Comparison of ENCODE assay signal across 8 cellular contexts in genomic region chr2:235639387-235639786, GRCh38.
DNase-seq lines count a peak whose midpoint lies in the region; ATAC-seq and TF ChIP-seq lines count a peak whose summit lies in the region.

No MANE protein-coding gene starts in this region.

- no peak for ATAC-seq in CD8-positive, alpha-beta T cell
- ATAC-seq in HG03442 (IDR thresholded peaks at IDR 0.05; ENCODE audit: unreplicated experiment): no peak

- DNase-seq in CD8-positive, alpha-beta T cell: no peak
- DNase-seq in SJSA1 (ENCODE audit: low read depth in 1 of 2, low spot score in 2 of 2): peak; percentile 60 to 66
- DNase-seq in fibroblast of villous mesenchyme (ENCODE audit: low read depth): peak; percentile 93
- DNase-seq in ovary: peak; percentile 38 to 83 (median 52)
- no peak for DNase-seq in activated effector memory CD4-positive, alpha-beta T cell treated with Interleukin-2 at 50 U/mL for 16 hours
- DNase-seq in activated gamma-delta T cell treated with Interleukin-2 at 50 U/mL for 16 hours: no peak
- DNase-seq in spleen: no peak

- H3K27ac Mint-ChIP-seq in CD8-positive, alpha-beta T cell: peak overlapping the region; percentile 72

- H3K36me3 ChIP-seq in CD8-positive, alpha-beta T cell (ENCODE audit: insufficient read depth, low read length): no peaks in the 10 kb centered on the region
- H3K36me3 ChIP-seq in SJSA1 (no peaks in the 10 kb centered on the region), ovary (no peaks in the 10 kb centered on the region), spleen (no peaks in the 10 kb centered on the region)

- no peaks in the 10 kb centered on the region for H3K36me3 Mint-ChIP-seq in CD8-positive, alpha-beta T cell

- H3K27me3 ChIP-seq in CD8-positive, alpha-beta T cell (ENCODE audit: insufficient read depth, low read length): no peaks in the 10 kb centered on the region
- H3K27me3 ChIP-seq in SJSA1 (replicated peaks) (no peaks in the 10 kb centered on the region), ovary (no peaks in the 10 kb centered on the region), spleen (replicated peaks in 1 of 7) (peaks cover 0 to 10% (median 0%) of the 10 kb centered on the region in 7 donors)

- H3K4me1 ChIP-seq in CD8-positive, alpha-beta T cell (ENCODE audit: insufficient read depth, low read length): no peaks in the 10 kb centered on the region
- peaks cover 45% of the 10 kb centered on the region for H3K4me1 ChIP-seq in SJSA1 (replicated peaks)
- peaks cover 6% of the 10 kb centered on the region for H3K4me1 ChIP-seq in ovary (ENCODE audit: insufficient read depth)
- peaks cover 0 to 27% (median 11%) of the 10 kb centered on the region in 6 donors for H3K4me1 ChIP-seq in spleen

- H3K9me3 ChIP-seq in CD8-positive, alpha-beta T cell (ENCODE audit: low read length): no peaks in the 10 kb centered on the region
- H3K9me3 ChIP-seq in SJSA1 (replicated peaks): no peaks in the 10 kb centered on the region
- no peaks in the 10 kb centered on the region for H3K9me3 ChIP-seq in ovary
- H3K9me3 ChIP-seq in spleen: no peaks in the 10 kb centered on the region

- no peak overlapping the region for H3K27ac ChIP-seq in CD8-positive, alpha-beta T cell (ENCODE audit: low read depth, low read length)
- H3K27ac ChIP-seq in SJSA1 (peak overlapping the region; percentile 25; the same call in 1 of the 2 replicates), ovary (no peak overlapping the region), spleen (no peak overlapping the region)

- TF ChIP-seq EP300 in ovary (IDR thresholded peaks at IDR 0.05): no peak

- H3K4me1 Mint-ChIP-seq in CD8-positive, alpha-beta T cell (ENCODE audit: low read depth): peaks cover 2% of the 10 kb centered on the region

- POLR2A ChIA-PET in CD8-positive, alpha-beta T cell (lab: Charles Lee): no interaction called here

- CTCF ChIA-PET in CD8-positive, alpha-beta T cell (lab: Charles Lee): no interaction called here

- intact Hi-C loops in CD8-positive, alpha-beta T cell (cut with DNase I, micrococcal nuclease): no loop called here
- intact Hi-C loops in ovary (cut with DNase I): no loop called here
- intact Hi-C loops in spleen (cut with DNase I; ENCODE audit: low total_unique reads): no loop called here

- H3K4me3 Mint-ChIP-seq in CD8-positive, alpha-beta T cell: no peak overlapping the region

- TF ChIP-seq CTCF in CD8-positive, alpha-beta T cell (IDR thresholded peaks at IDR 0.05): no peak
- TF ChIP-seq CTCF in fibroblast of villous mesenchyme (IDR thresholded peaks at IDR 0.05; ENCODE audit: insufficient read depth, low read depth, low read length): no peak
- TF ChIP-seq CTCF in ovary (IDR thresholded peaks at IDR 0.05): no peak
- no peak for TF ChIP-seq CTCF in spleen (IDR thresholded peaks at IDR 0.05 in 8 of 11, conservative IDR thresholded peaks at IDR 0.05 in 3 of 11)

- peak; percentile 17 for TF ChIP-seq POLR2A in ovary (IDR thresholded peaks at IDR 0.05)
- TF ChIP-seq POLR2A in spleen (IDR thresholded peaks at IDR 0.05): no peak

- peaks cover 16% of the 10 kb centered on the region for H3K27me3 Mint-ChIP-seq in CD8-positive, alpha-beta T cell (ENCODE audit: low read depth)

- no peaks in the 10 kb centered on the region for H3K9me3 Mint-ChIP-seq in CD8-positive, alpha-beta T cell

- WGBS in ovary, 3 donors: 41 to 50% (median 45%) methylated on average over 8 to 10 of the region's 10 CpGs
- 65 to 86% (median 71%) methylated on average over 7 to 10 of the region's 10 CpGs for WGBS in spleen, 5 donors

- H3K4me3 ChIP-seq in CD8-positive, alpha-beta T cell (ENCODE audit: low read depth, low read length): no peak overlapping the region
- H3K4me3 ChIP-seq in SJSA1: no peak overlapping the region
- H3K4me3 ChIP-seq in fibroblast of villous mesenchyme (ENCODE audit: low read depth, low read length): no peak overlapping the region
- H3K4me3 ChIP-seq in ovary: no peak overlapping the region
- H3K4me3 ChIP-seq in spleen: no peak overlapping the region

Comparison
In these comparisons a context has a peak if more than half of its experiments do, and no peak if none do; other contexts are left out.
1. DNase-seq: peak in SJSA1 (2 of 2), fibroblast of villous mesenchyme (single experiment) and ovary (5 of 5); none in CD8-positive, alpha-beta T cell (0 of 7), activated effector memory CD4-positive, alpha-beta T cell treated with Interleukin-2 at 50 U/mL for 16 hours (single experiment), activated gamma-delta T cell treated with Interleukin-2 at 50 U/mL for 16 hours (single experiment) and spleen (single experiment).